Comparison of ENCODE assay signal across 18 cellular contexts in genomic region chr4:112896326-112896892, GRCh38.
DNase-seq lines count a peak whose midpoint lies in the region; ATAC-seq, FAIRE-seq and TF ChIP-seq lines count a peak whose summit lies in the region.
"Had no signal": no experiment of that assay in that cellular context is flagged by ENCODE, and none has a peak within 500 bp of the region (broad histone marks: within the 10 kb centered on the region; RNA-seq: fewer than 3 reads in every experiment).

No MANE protein-coding gene starts in this region.

- no peaks in the 10 kb centered on the region for H3K36me3 ChIP-seq in astrocyte (ENCODE audit: insufficient read depth, low read length)
- H3K36me3 ChIP-seq in mesenchymal stem cell (ENCODE audit: control insufficient read depth in 1 of 2, insufficient read depth in 2 of 2, low read depth in 1 of 2, low read length in 2 of 2) = no peaks in the 10 kb centered on the region
- H3K36me3 ChIP-seq in stomach = no peaks in the 10 kb centered on the region
- no peaks in the 10 kb centered on the region for H3K36me3 ChIP-seq in PC-3 (ENCODE audit: low read depth, low read length)
- H3K36me3 ChIP-seq: pancreas had no signal

- H3K79me2 ChIP-seq in astrocyte (ENCODE audit: insufficient read depth, low read length) (no peaks in the 10 kb centered on the region), PC-3 (ENCODE audit: low read length) (no peaks in the 10 kb centered on the region)

- H3K36me3 Mint-ChIP-seq in astrocyte (ENCODE audit: low read depth, unreplicated experiment) = no peaks in the 10 kb centered on the region

- no peak overlapping the region for H2AFZ ChIP-seq in astrocyte (ENCODE audit: low read depth, low read length)
- H2AFZ ChIP-seq in mesenchymal stem cell (ENCODE audit: low read depth, low read length) = no peak overlapping the region
- no peak overlapping the region for H2AFZ ChIP-seq in PC-3 (ENCODE audit: low read length)
- H2AFZ ChIP-seq: GM23248 had no signal

- H3K4me1 ChIP-seq in astrocyte (ENCODE audit: insufficient read depth, low read length) (peaks cover 4% of the 10 kb centered on the region), mesenchymal stem cell (ENCODE audit: control insufficient read depth, insufficient read depth, low read depth, low read length) (peaks cover 2% of the 10 kb centered on the region), stomach (peaks cover 0 to 4% (median 0%) of the 10 kb centered on the region in 4 donors), PC-3 (ENCODE audit: insufficient read depth, low read length) (no peaks in the 10 kb centered on the region)
- H3K4me1 ChIP-seq: pancreas had no signal

- TF ChIP-seq CTCF in astrocyte (IDR thresholded peaks at IDR 0.05; ENCODE audit: insufficient read depth, low read depth, low read length) (no peak), stomach (IDR thresholded peaks at IDR 0.05) (no peak), PC-3 (conservative IDR thresholded peaks at IDR 0.05; ENCODE audit: low read depth, low read length) (no peak)

- H2BK120ac ChIP-seq in mesenchymal stem cell (ENCODE audit: low read depth, low read length) = no peak overlapping the region

- H3K79me1 ChIP-seq in mesenchymal stem cell (replicated peaks; ENCODE audit: low read length, poor library complexity, severe bottlenecking) = no peaks in the 10 kb centered on the region

- no peak overlapping the region for H2BK5ac ChIP-seq in mesenchymal stem cell (ENCODE audit: low read depth, low read length, poor library complexity, severe bottlenecking)

- no peak overlapping the region for H4K91ac ChIP-seq in mesenchymal stem cell (ENCODE audit: low read length)

- no peaks in the 10 kb centered on the region for H3K9me3 Mint-ChIP-seq in astrocyte (ENCODE audit: unreplicated experiment)
- H3K9me3 Mint-ChIP-seq: activated CD4-positive, alpha-beta T cell treated with anti-CD3 and anti-CD28 coated beads, Interleukin-2, amount 10 ng/mL, durations not matched to agents 24 days and 14 days; activated naive CD8-positive, alpha-beta T cell treated with anti-CD3 and anti-CD28 coated beads, Interleukin-2, amount 50 U/mL, for 24 hours; activated T-cell treated with anti-CD3 and anti-CD28 coated beads, Interleukin-2, amount 50 U/mL, for 4 hours; stimulated activated naive CD8-positive, alpha-beta T cell treated with anti-CD3 and anti-CD28 coated beads, Interleukin-15, Interleukin-2, amounts not matched to agents 100 ng/mL and 50 ng/mL, for 24 hours had no signal

- peak overlapping the region; percentile 65 for H2AK5ac ChIP-seq in mesenchymal stem cell (ENCODE audit: low read length, severe bottlenecking)

- H3K14ac ChIP-seq in mesenchymal stem cell (ENCODE audit: low read length in 2 of 2) = peak overlapping the region in 1 of 2 experiments; percentile 65

- TF ChIP-seq POLR2A in stomach (IDR thresholded peaks at IDR 0.05) = no peak

- ATAC-seq in GM19023 (IDR thresholded peaks at IDR 0.05; ENCODE audit: unreplicated experiment) (no peak), GM21515 (IDR thresholded peaks at IDR 0.05; ENCODE audit: unreplicated experiment) (no peak), PC-3 (no peak)
- ATAC-seq: activated naive CD8-positive, alpha-beta T cell treated with anti-CD3 and anti-CD28 coated beads, Interleukin-2, amount 50 U/mL, for 24 hours; activated T-cell treated with anti-CD3 and anti-CD28 coated beads, Interleukin-2, amount 50 U/mL, for 4 hours; pancreas had no signal

- CTCF ChIA-PET in PC-3 (lab: Charles Lee) = no interaction called here

- no peak overlapping the region for H2BK12ac ChIP-seq in mesenchymal stem cell (ENCODE audit: low read length in 2 of 2)

- no peaks in the 10 kb centered on the region for H3K27me3 Mint-ChIP-seq in astrocyte (ENCODE audit: low read depth, unreplicated experiment)

- H3K18ac ChIP-seq in mesenchymal stem cell (ENCODE audit: low read depth in 1 of 2, low read length in 2 of 2) = no peak overlapping the region

- no peak overlapping the region for H3K23ac ChIP-seq in mesenchymal stem cell (ENCODE audit: low read length in 2 of 2)

- no TSS peak for BruUV-seq in PC-3 (replicated peaks; lab: Mats Ljungman, UMichigan)

- no peak overlapping the region for H3K4me3 ChIP-seq in astrocyte (ENCODE audit: insufficient read depth, low read depth, low read length)
- H3K4me3 ChIP-seq in mesenchymal stem cell (ENCODE audit: insufficient read depth in 1 of 2, low read depth in 1 of 2, low read length in 2 of 2) = peak overlapping the region in 1 of 2 experiments; percentile 38
- H3K4me3 ChIP-seq in stomach = no peak overlapping the region
- no peak overlapping the region for H3K4me3 ChIP-seq in PC-3 (ENCODE audit: low read length)
- H3K4me3 ChIP-seq: GM23248, pancreas had no signal

- H3F3A ChIP-seq in PC-3 (ENCODE audit: low read length, unreplicated experiment) = no peaks in the 10 kb centered on the region

- H3K27me3 ChIP-seq in astrocyte (ENCODE audit: insufficient read depth, low read length) (no peaks in the 10 kb centered on the region), mesenchymal stem cell (ENCODE audit: control insufficient read depth in 1 of 2, insufficient read depth in 1 of 2, low read length in 2 of 2) (no peaks in the 10 kb centered on the region), stomach (peaks cover 0 to 4% (median 0%) of the 10 kb centered on the region in 3 donors), PC-3 (ENCODE audit: low read length) (peaks cover 32% of the 10 kb centered on the region)
- H3K27me3 ChIP-seq: pancreas had no signal

- TF ChIP-seq EP300 in stomach (IDR thresholded peaks at IDR 0.05) = no peak

- H4K8ac ChIP-seq in mesenchymal stem cell (ENCODE audit: low read length) = no peak overlapping the region

- peak; percentile 47 for FAIRE-seq in GM19239 (lab: Jason Lieb, UNC)
- no peak for FAIRE-seq in astrocyte (lab: Jason Lieb, UNC)
- FAIRE-seq: pancreas had no signal

- 24% methylated on average over 3 of the region's 3 CpGs for WGBS in mesenchymal stem cell
- 16 to 27% (median 21%) methylated on average over 3 of the region's 3 CpGs for WGBS in stomach, 5 donors

- DNase-seq in GM19239 (ENCODE audit: insufficient read length, low spot score) (no peak), astrocyte (ENCODE audit: low read depth) (no peak), mesenchymal stem cell (peak; percentile 17), stomach (no peak), NK-92 (lab: John Stamatoyannopoulos, UW; ENCODE audit: unreplicated experiment) (no peak), PC-3 (no peak)
- DNase-seq: activated CD4-positive, alpha-beta T cell treated with anti-CD3 and anti-CD28 coated beads, Interleukin-2, amount 10 ng/mL, durations not matched to agents 24 days and 14 days; activated naive CD8-positive, alpha-beta T cell treated with anti-CD3 and anti-CD28 coated beads, Interleukin-2, amount 50 U/mL, for 24 hours; activated T-cell treated with anti-CD3 and anti-CD28 coated beads, Interleukin-2, amount 50 U/mL, for 4 hours; NCI-H2081 treated with DMSO at 0.1 percent for 48 hours; pancreas; SIG-M5; stimulated activated CD4-positive, alpha-beta T cell treated with anti-CD3 and anti-CD28 coated beads, Interleukin-12 subunit alpha, Interleukin-12 subunit beta, amount 100 ng/mL, for 4 hours; T1000 had no signal

- H3K4me1 Mint-ChIP-seq in astrocyte (ENCODE audit: low read depth, unreplicated experiment) = peaks cover 41% of the 10 kb centered on the region
- H3K4me1 Mint-ChIP-seq: activated CD4-positive, alpha-beta T cell treated with anti-CD3 and anti-CD28 coated beads, Interleukin-2, amount 10 ng/mL, durations not matched to agents 24 days and 14 days; activated naive CD8-positive, alpha-beta T cell treated with anti-CD3 and anti-CD28 coated beads, Interleukin-2, amount 50 U/mL, for 24 hours had no signal

- intact Hi-C loops in stomach (cut with DNase I; ENCODE audit: low total_unique reads) (no loop called here), PC-3 (cut with micrococcal nuclease) (no loop called here)

- POLR2A ChIA-PET in PC-3 (lab: Charles Lee; ENCODE audit: unreplicated experiment) = no interaction called here

- no peak overlapping the region for H3K27ac ChIP-seq in astrocyte (ENCODE audit: low read depth, low read length)
- H3K27ac ChIP-seq in mesenchymal stem cell (ENCODE audit: low read length, poor library complexity, severe bottlenecking) = peak overlapping the region; percentile 62
- peak overlapping the region in 3 of 5 donors; percentile 22 to 66 (median 39) for H3K27ac ChIP-seq in stomach
- no peak overlapping the region for H3K27ac ChIP-seq in PC-3 (ENCODE audit: low read length)
- H3K27ac ChIP-seq: GM23248, pancreas had no signal

- H4K20me1 ChIP-seq in astrocyte (ENCODE audit: insufficient read depth, low read length) (no peaks in the 10 kb centered on the region), PC-3 (ENCODE audit: low read length) (no peaks in the 10 kb centered on the region)

- no peak overlapping the region for H2BK15ac ChIP-seq in mesenchymal stem cell (ENCODE audit: low read depth, poor library complexity, severe bottlenecking)

- no peak overlapping the region for H3K9ac ChIP-seq in astrocyte (ENCODE audit: low read length)
- peak overlapping the region; percentile 46 for H3K9ac ChIP-seq in mesenchymal stem cell (ENCODE audit: low read length)
- no peak overlapping the region for H3K9ac ChIP-seq in PC-3 (ENCODE audit: low read length)
- H3K9ac ChIP-seq: GM23248 had no signal

- no peak overlapping the region for H3K4me2 ChIP-seq in astrocyte (ENCODE audit: low read length)
- H3K4me2 ChIP-seq in mesenchymal stem cell (ENCODE audit: low read length, poor library complexity, severe bottlenecking) = no peak overlapping the region
- no peak overlapping the region for H3K4me2 ChIP-seq in PC-3 (ENCODE audit: low read length)

- no peak overlapping the region for H3K4me3 Mint-ChIP-seq in astrocyte (ENCODE audit: unreplicated experiment)
- H3K4me3 Mint-ChIP-seq: activated CD4-positive, alpha-beta T cell treated with anti-CD3 and anti-CD28 coated beads, Interleukin-2, amount 10 ng/mL, durations not matched to agents 24 days and 14 days; activated naive CD8-positive, alpha-beta T cell treated with anti-CD3 and anti-CD28 coated beads, Interleukin-2, amount 50 U/mL, for 24 hours; activated T-cell treated with anti-CD3 and anti-CD28 coated beads, Interleukin-2, amount 50 U/mL, for 4 hours; stimulated activated naive CD8-positive, alpha-beta T cell treated with anti-CD3 and anti-CD28 coated beads, Interleukin-15, Interleukin-2, amounts not matched to agents 100 ng/mL and 50 ng/mL, for 24 hours had no signal

- H3K27ac Mint-ChIP-seq in astrocyte (ENCODE audit: unreplicated experiment) = peak overlapping the region; percentile 22
- H3K27ac Mint-ChIP-seq: activated CD4-positive, alpha-beta T cell treated with anti-CD3 and anti-CD28 coated beads, Interleukin-2, amount 10 ng/mL, durations not matched to agents 24 days and 14 days; activated naive CD8-positive, alpha-beta T cell treated with anti-CD3 and anti-CD28 coated beads, Interleukin-2, amount 50 U/mL, for 24 hours; stimulated activated naive CD8-positive, alpha-beta T cell treated with anti-CD3 and anti-CD28 coated beads, Interleukin-15, Interleukin-2, amounts not matched to agents 100 ng/mL and 50 ng/mL, for 24 hours had no signal

- no peaks in the 10 kb centered on the region for H3K9me2 ChIP-seq in PC-3 (replicated peaks; ENCODE audit: low read length)

- no peak overlapping the region for H3K4ac ChIP-seq in mesenchymal stem cell (ENCODE audit: low read depth in 1 of 2, low read length in 2 of 2)

- H3K9me3 ChIP-seq in astrocyte (ENCODE audit: insufficient read depth, low read depth, low read length) (no peaks in the 10 kb centered on the region), mesenchymal stem cell (ENCODE audit: control insufficient read depth, low read length) (no peaks in the 10 kb centered on the region), stomach (no peaks in the 10 kb centered on the region), PC-3 (ENCODE audit: low read length) (no peaks in the 10 kb centered on the region)
- H3K9me3 ChIP-seq: pancreas had no signal

Comparison
In these comparisons a context has a peak if more than half of its experiments do, and no peak if none do; other contexts are left out.
1. H3K27ac ChIP-seq: peak in mesenchymal stem cell (single experiment) and stomach (3 of 5); none in astrocyte (single experiment) and PC-3 (single experiment).